In the genomic region with DNA sequence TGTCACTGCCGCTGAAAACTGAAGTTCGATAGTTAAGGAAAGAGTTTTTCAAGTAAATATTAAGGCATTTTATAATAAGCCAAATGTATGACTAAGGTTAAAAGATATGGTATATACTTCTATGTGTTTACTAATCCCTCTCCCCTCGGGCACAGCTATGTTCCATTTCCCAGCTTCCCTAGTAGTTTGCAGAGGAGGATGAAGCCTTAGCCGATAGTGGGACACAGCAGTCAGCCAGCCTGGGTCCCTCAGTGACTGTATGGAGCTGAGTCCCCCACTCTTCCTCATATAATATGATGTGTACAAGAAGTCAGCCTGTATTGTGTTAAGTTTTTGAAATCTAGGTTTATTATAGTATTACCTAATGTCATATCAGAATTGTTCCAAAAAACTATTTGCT, we compare ENCODE assay signal across 1 cellular context.
TF ChIP-seq lines count a peak whose summit lies in the region.

No MANE protein-coding gene starts in this region.

TF ChIP-seq in IMR-90, 13 proteins besides CTCF, POLR2A, EP300 and RAD21:
- TF ChIP-seq BHLHE40 (IDR thresholded peaks at IDR 0.05; ENCODE audit: low read depth, low read length): no peak
- TF ChIP-seq CHD1 (IDR thresholded peaks at IDR 0.05; ENCODE audit: low read depth, low read length): no peak
- TF ChIP-seq SMC3 (IDR thresholded peaks at IDR 0.05; ENCODE audit: low read depth, low read length): no peak
- TF ChIP-seq, protein P1, sequence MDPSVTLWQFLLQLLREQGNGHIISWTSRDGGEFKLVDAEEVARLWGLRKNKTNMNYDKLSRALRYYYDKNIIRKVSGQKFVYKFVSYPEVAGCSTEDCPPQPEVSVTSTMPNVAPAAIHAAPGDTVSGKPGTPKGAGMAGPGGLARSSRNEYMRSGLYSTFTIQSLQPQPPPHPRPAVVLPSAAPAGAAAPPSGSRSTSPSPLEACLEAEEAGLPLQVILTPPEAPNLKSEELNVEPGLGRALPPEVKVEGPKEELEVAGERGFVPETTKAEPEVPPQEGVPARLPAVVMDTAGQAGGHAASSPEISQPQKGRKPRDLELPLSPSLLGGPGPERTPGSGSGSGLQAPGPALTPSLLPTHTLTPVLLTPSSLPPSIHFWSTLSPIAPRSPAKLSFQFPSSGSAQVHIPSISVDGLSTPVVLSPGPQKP (IDR thresholded peaks at IDR 0.05; ENCODE audit: borderline replicate concordance, low read depth, low read length): no peak
- no peak for TF ChIP-seq MAFK (IDR thresholded peaks at IDR 0.05; ENCODE audit: low read depth, low read length)
- no peak for TF ChIP-seq NFE2L2 (IDR thresholded peaks at IDR 0.05; ENCODE audit: low read depth, low read length)
- TF ChIP-seq, protein P2, sequence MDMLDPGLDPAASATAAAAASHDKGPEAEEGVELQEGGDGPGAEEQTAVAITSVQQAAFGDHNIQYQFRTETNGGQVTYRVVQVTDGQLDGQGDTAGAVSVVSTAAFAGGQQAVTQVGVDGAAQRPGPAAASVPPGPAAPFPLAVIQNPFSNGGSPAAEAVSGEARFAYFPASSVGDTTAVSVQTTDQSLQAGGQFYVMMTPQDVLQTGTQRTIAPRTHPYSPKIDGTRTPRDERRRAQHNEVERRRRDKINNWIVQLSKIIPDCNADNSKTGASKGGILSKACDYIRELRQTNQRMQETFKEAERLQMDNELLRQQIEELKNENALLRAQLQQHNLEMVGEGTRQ (IDR thresholded peaks at IDR 0.05; ENCODE audit: low read depth, low read length): no peak
- no peak for TF ChIP-seq CEBPB (IDR thresholded peaks at IDR 0.05; ENCODE audit: low read depth, low read length)
- TF ChIP-seq MXI1 (IDR thresholded peaks at IDR 0.05; ENCODE audit: borderline replicate concordance, low read depth, low read length): no peak
- no peak for TF ChIP-seq MAZ (IDR thresholded peaks at IDR 0.05; ENCODE audit: borderline replicate concordance, low read depth, low read length)
TF ChIP-seq in IMR-90: peak in this region for 0.
